11 cellular contexts compared by ENCODE assay signal in genomic region chr3:138493804-138494606, GRCh38. TPM values are rescaled to one million over a fixed set of nuclear protein-coding genes. Genes with fewer than 3 reads are reported as not detected.
DNase-seq lines count a peak whose midpoint lies in the region; ATAC-seq and TF ChIP-seq lines count a peak whose summit lies in the region.
"Had no signal": no experiment of that assay in that cellular context is flagged by ENCODE, and none has a peak within 500 bp of the region (broad histone marks: within the 10 kb centered on the region; RNA-seq: fewer than 3 reads in every experiment).

No MANE protein-coding gene starts in this region.

- CTCF ChIA-PET in AG04449 (lab: Yijun Ruan, JAX) = interaction anchor here (0.7 to 1.8 kb wide), 6 partner anchors 10 to 429 kb away, joined by 3 to 7 read pairs (median 4); no protein-coding TSS in a partner anchor

- H3T11ph ChIP-seq in H9 (ENCODE audit: low read length) = no peak overlapping the region

- H2BK15ac ChIP-seq in H9 (ENCODE audit: low read depth, low read length) = no peak overlapping the region

- no peak overlapping the region for H2AK5ac ChIP-seq in H9 (ENCODE audit: insufficient read length, low read length)

- no peak overlapping the region for H3K4me3 Mint-ChIP-seq in H9
- H3K4me3 Mint-ChIP-seq: CD8-positive, alpha-beta memory T cell had no signal

- no peaks in the 10 kb centered on the region for H3K23me2 ChIP-seq in H9 (ENCODE audit: insufficient read length, low read depth, low read length, poor library complexity, severe bottlenecking)

- H3K9me3 ChIP-seq in adipocyte (ENCODE audit: control insufficient read depth, low read length) (no peaks in the 10 kb centered on the region), right cardiac atrium (ENCODE audit: control insufficient read depth, low read length) (no peaks in the 10 kb centered on the region), H9 (ENCODE audit: control insufficient read depth, low read depth, low read length) (no peaks in the 10 kb centered on the region)

- no peak overlapping the region for H3K9ac ChIP-seq in adipocyte (ENCODE audit: low read length)
- no peak overlapping the region for H3K9ac ChIP-seq in H9 (ENCODE audit: extremely low read depth, insufficient read length, low read length)

- no peak for TF ChIP-seq POLR2A in GM18505 (IDR thresholded peaks at IDR 0.05; ENCODE audit: borderline replicate concordance, extremely low read depth, insufficient read depth, insufficient read length)

- POLR2A ChIA-PET in AG04449 (lab: Yijun Ruan, JAX) = no interaction called here

- no peak overlapping the region for H3K14ac ChIP-seq in H9 (ENCODE audit: insufficient read depth, low read length)

- no peak overlapping the region for H3K56ac ChIP-seq in H9 (ENCODE audit: insufficient read length, low read depth, low read length)

- no peak overlapping the region for H3K4ac ChIP-seq in H9 (ENCODE audit: low read depth, low read length)

- TF ChIP-seq CTCF in AG04449 (IDR thresholded peaks at IDR 0.05; ENCODE audit: insufficient read depth, low read length, missing control alignments) (no peak), H9 (conservative IDR thresholded peaks at IDR 0.05) (no peak), GM20000 (IDR thresholded peaks at IDR 0.05; ENCODE audit: extremely low read depth, missing control alignments) (no peak)

- H2AFZ ChIP-seq in H9 (ENCODE audit: low read length) = no peak overlapping the region

- ATAC-seq in right cardiac atrium (peak; percentile 78 to 79), left colon (no peak), GM18505 (IDR thresholded peaks at IDR 0.05; ENCODE audit: unreplicated experiment) (no peak)

- H3K4me1 ChIP-seq in adipocyte (ENCODE audit: control insufficient read depth, insufficient read depth, low read length) (peaks cover 19% of the 10 kb centered on the region), right cardiac atrium (ENCODE audit: control insufficient read depth, insufficient read depth, low read length) (peaks cover 7% of the 10 kb centered on the region), H9 (ENCODE audit: insufficient read depth, low read length) (peaks cover 6% of the 10 kb centered on the region; the same call in 1 of the 2 replicates)

- H3K4me3 ChIP-seq in AG04449 (ENCODE audit: low read depth, low read length) (no peak overlapping the region), adipocyte (ENCODE audit: low read length) (no peak overlapping the region), right cardiac atrium (ENCODE audit: low read length) (no peak overlapping the region)

- H3K23ac ChIP-seq in H9 (ENCODE audit: insufficient read length, low read depth, low read length) = no peak overlapping the region

- H2BK20ac ChIP-seq in H9 (ENCODE audit: low read depth, low read length, poor library complexity, severe bottlenecking) = no peak overlapping the region

- H3K36me3 Mint-ChIP-seq in H9 (ENCODE audit: insufficient read depth in 1 of 3, low read depth in 3 of 3) = peaks cover 2 to 31% (median 21%) of the 10 kb centered on the region in 3 experiments; a peak in 6 of 7 replicates

- peak; percentile 54 for DNase-seq in AG04449 (ENCODE audit: low read depth, low spot score)
- peak; percentile 96 for DNase-seq in HT1080 (ENCODE audit: low read depth)
- peak; percentile 61 for DNase-seq in adipocyte (ENCODE audit: low read depth)
- no peak for DNase-seq in right cardiac atrium
- no peak for DNase-seq in H9
- DNase-seq in left colon = no peak
- DNase-seq in GM20000 (ENCODE audit: low spot score) = no peak
- DNase-seq: CD8-positive, alpha-beta memory T cell; T-helper 2 cell had no signal

- H3K9me3 Mint-ChIP-seq in H9 = peaks cover 11 to 20% of the 10 kb centered on the region in 2 experiments

- no peaks in the 10 kb centered on the region for H4K20me1 ChIP-seq in H9 (ENCODE audit: control insufficient read depth, insufficient read depth, insufficient read length)

- H3K18ac ChIP-seq in H9 (ENCODE audit: insufficient read length, low read depth, low read length) = no peak overlapping the region

- H2BK12ac ChIP-seq in H9 (ENCODE audit: insufficient read length, low read depth, low read length) = no peak overlapping the region

- no peak overlapping the region for H2BK5ac ChIP-seq in H9 (ENCODE audit: insufficient read length, low read length)

- H3K4me1 Mint-ChIP-seq in H9 = peaks cover 12% of the 10 kb centered on the region in 2 experiments
- H3K4me1 Mint-ChIP-seq: CD8-positive, alpha-beta memory T cell had no signal

- no peaks in the 10 kb centered on the region for H3K79me1 ChIP-seq in H9 (ENCODE audit: insufficient read depth, low read depth, low read length, poor library complexity, severe bottlenecking)

- no peak overlapping the region for H4K91ac ChIP-seq in H9 (ENCODE audit: insufficient read length, low read depth, low read length)

- no peak overlapping the region for H2BK120ac ChIP-seq in H9 (ENCODE audit: low read depth, low read length, poor library complexity, severe bottlenecking)

- H3K27me3 Mint-ChIP-seq in H9 (ENCODE audit: low read depth) = no peaks in the 10 kb centered on the region; the same call in 1 of the 2 replicates

- peak overlapping the region; percentile 78 for H3K27ac ChIP-seq in right cardiac atrium (ENCODE audit: low read length)
- H3K27ac ChIP-seq in H9 (ENCODE audit: insufficient read length, low read depth, low read length) = no peak overlapping the region

- intact Hi-C loops in right cardiac atrium (cut with DNase I) = no loop called here
- intact Hi-C loops in left colon (cut with DNase I, micrococcal nuclease) = no loop called here

- 80% methylated on average over 3 of the region's 3 CpGs for WGBS in right cardiac atrium
- WGBS in H9 (ENCODE audit: extremely low coverage, insufficient read length, low lambda C conversion rate) = no CpG with 5 or more reads among the region's 3 CpGs

- H3K27me3 ChIP-seq in adipocyte (replicated peaks; ENCODE audit: control insufficient read depth, insufficient read depth, low read length) = no peaks in the 10 kb centered on the region
- no peaks in the 10 kb centered on the region for H3K27me3 ChIP-seq in right cardiac atrium (ENCODE audit: control insufficient read depth, insufficient read depth)
- H3K27me3 ChIP-seq in H9 (ENCODE audit: insufficient read depth, low read length) = no peaks in the 10 kb centered on the region

- H3K4me2 ChIP-seq in H9 (ENCODE audit: insufficient read depth, insufficient read length, low read length) = no peak overlapping the region

- H3K36me3 ChIP-seq in adipocyte (ENCODE audit: control insufficient read depth, insufficient read depth, low read length, severe bottlenecking) = no peaks in the 10 kb centered on the region

- no peaks in the 10 kb centered on the region for H3K79me2 ChIP-seq in H9 (ENCODE audit: insufficient read depth, low read length)

- H3K27ac Mint-ChIP-seq in H9 = no peak overlapping the region

- H4K5ac ChIP-seq in H9 (ENCODE audit: insufficient read length, low read depth, low read length) = no peak overlapping the region

- no peak overlapping the region for H4K8ac ChIP-seq in H9 (replicated peaks; ENCODE audit: insufficient read length, low read depth, low read length)

RNA-seq across cellular contexts. Expression of gene ESYT3, which starts 59.6 kb away (rescaled TPM):
- total RNA-seq in HT1080 (2014; rRNA removed; shearing (Covaris generic)) = 0.02 and 0.40 TPM in 2 replicates
- 0.06 and 0.07 TPM in 2 replicates for polyA plus RNA-seq in HT1080 (2015; cell fraction: cytosol; rRNA removed)
- polyA plus RNA-seq in HT1080 (2015; cell fraction: nucleus; rRNA removed) = 1.3 and 3.3 TPM in 2 replicates
- 1 to 10 TPM; 1.2 to 2.4 (median 1.6) TPM for total RNA-seq in right cardiac atrium
- polyA plus RNA-seq in right cardiac atrium = 0.66 TPM
- 5.9 and 6.3 TPM in 2 replicates for total RNA-seq in H9 (2021)
- total RNA-seq in left colon = 1 to 10 TPM in 1 of 2 donors, under 1 TPM in 1; 0.12 to 1.7 TPM
- total RNA-seq: lung microvascular endothelial cell had no signal
- polyA plus RNA-seq: CD8-positive, alpha-beta memory T cell had no signal

Comparison
In these comparisons a context has a peak if more than half of its experiments do, and no peak if none do; other contexts are left out.
1. DNase-seq: peak in AG04449 (single experiment), HT1080 (single experiment) and adipocyte (single experiment); none in right cardiac atrium (0 of 3), H9 (single experiment), left colon (0 of 2) and GM20000 (single experiment).
2. ATAC-seq: peak in right cardiac atrium (2 of 2); none in left colon (single experiment) and GM18505 (single experiment).